ENCODE assay signal across 8 cellular contexts in genomic region chr1:10960954-10961833, GRCh38.
DNase-seq lines count a peak whose midpoint lies in the region; ATAC-seq lines count a peak whose summit lies in the region.

No MANE protein-coding gene starts in this region.

- H3K9me3 Mint-ChIP-seq in memory B cell = no peaks in the 10 kb centered on the region

- H3K4me3 Mint-ChIP-seq in memory B cell = no peak overlapping the region

- H3K27ac Mint-ChIP-seq in memory B cell = no peak overlapping the region

- H3K27me3 Mint-ChIP-seq in memory B cell = peaks cover 12% of the 10 kb centered on the region

- H3K36me3 Mint-ChIP-seq in memory B cell = no peaks in the 10 kb centered on the region

- DNase-seq in D341Med (ENCODE audit: low spot score) (peak; percentile 90), NCI-H524 treated with DMSO at 0.1 percent for 48 hours (lab: John Stamatoyannopoulos, UW) (peak; percentile 48), memory B cell (ENCODE audit: low spot score in 2 of 2) (peak; percentile 80 to 83)
- DNase-seq in activated CD4-positive, alpha-beta T cell treated with anti-CD3 and anti-CD28 coated beads, Interleukin-2, amount 50 U/mL, for 48 hours = peak; percentile 90 to 92
- peak; percentile 70 for DNase-seq in effector CD4-positive, alpha-beta T cell
- peak; percentile 38 to 47 for DNase-seq in stimulated activated CD8-positive, alpha-beta memory T cell treated with anti-CD3 and anti-CD28 coated beads, Interleukin-15, amount 100 ng/mL, for 4 hours (ENCODE audit: low read depth in 2 of 2)

- peaks cover 10% of the 10 kb centered on the region for H3K4me1 Mint-ChIP-seq in memory B cell

- ATAC-seq in HG02885 (IDR thresholded peaks at IDR 0.05; ENCODE audit: poor library complexity, unreplicated experiment) (peak; percentile 52), memory B cell (ENCODE audit: low read depth) (peak; percentile 87), HG02840 (IDR thresholded peaks at IDR 0.05; ENCODE audit: low FRiP score, unreplicated experiment) (no peak)
